ENCODE assay signal across 8 cellular contexts in genomic region chr3:113946831-113947230, GRCh38. TPM values are rescaled to one million over a fixed set of nuclear protein-coding genes. Genes with fewer than 3 reads are reported as not detected.
DNase-seq lines count a peak whose midpoint lies in the region; ATAC-seq and TF ChIP-seq lines count a peak whose summit lies in the region.

No MANE protein-coding gene starts in this region.

- peak overlapping the region; percentile 80 to 87 (median 84) for H3K4me3 Mint-ChIP-seq in CD4-positive, CD25-positive, alpha-beta regulatory T cell
- peak overlapping the region; percentile 77 to 81 for H3K4me3 Mint-ChIP-seq in effector memory CD8-positive, alpha-beta T cell
- H3K4me3 Mint-ChIP-seq in neural progenitor cell: peak overlapping the region; percentile 89

- peaks cover 36% of the 10 kb centered on the region for H3K27me3 Mint-ChIP-seq in CD4-positive, CD25-positive, alpha-beta regulatory T cell
- peaks cover 16 to 33% of the 10 kb centered on the region in 2 donors for H3K27me3 Mint-ChIP-seq in effector memory CD8-positive, alpha-beta T cell
- H3K27me3 Mint-ChIP-seq in neural progenitor cell (ENCODE audit: insufficient read depth, low read depth): peaks cover 17% of the 10 kb centered on the region

- no peak overlapping the region for H3K27ac ChIP-seq in CD4-positive, CD25-positive, alpha-beta regulatory T cell (ENCODE audit: insufficient read depth, low read length, poor library complexity, severe bottlenecking)
- H3K27ac ChIP-seq in neural progenitor cell: no peak overlapping the region

- H2AFZ ChIP-seq in neural progenitor cell (replicated peaks): peak overlapping the region; percentile 90

- no peaks in the 10 kb centered on the region for H3K36me3 Mint-ChIP-seq in CD4-positive, CD25-positive, alpha-beta regulatory T cell
- no peaks in the 10 kb centered on the region for H3K36me3 Mint-ChIP-seq in effector memory CD8-positive, alpha-beta T cell (ENCODE audit: insufficient read depth)
- H3K36me3 Mint-ChIP-seq in neural progenitor cell: no peaks in the 10 kb centered on the region

- no peaks in the 10 kb centered on the region for H4K20me1 ChIP-seq in neural progenitor cell (ENCODE audit: low read depth)

- no peaks in the 10 kb centered on the region for H3K36me3 ChIP-seq in CD4-positive, CD25-positive, alpha-beta regulatory T cell (ENCODE audit: control insufficient read depth, insufficient read depth, low read length)
- no peaks in the 10 kb centered on the region for H3K36me3 ChIP-seq in NT2/D1 (ENCODE audit: insufficient read depth, insufficient read length, low read length)
- no peaks in the 10 kb centered on the region for H3K36me3 ChIP-seq in neural progenitor cell

- no peak for TF ChIP-seq CTCF in neural progenitor cell (IDR thresholded peaks at IDR 0.05)
- TF ChIP-seq CTCF in omental fat pad (IDR thresholded peaks at IDR 0.05): no peak

- H3K9me3 Mint-ChIP-seq in CD4-positive, CD25-positive, alpha-beta regulatory T cell: peaks cover 0 to 3% (median 0%) of the 10 kb centered on the region in 7 donors
- H3K9me3 Mint-ChIP-seq in effector memory CD8-positive, alpha-beta T cell: no peaks in the 10 kb centered on the region
- no peaks in the 10 kb centered on the region for H3K9me3 Mint-ChIP-seq in neural progenitor cell

- peaks cover 14% of the 10 kb centered on the region for H3K4me1 ChIP-seq in CD4-positive, CD25-positive, alpha-beta regulatory T cell (ENCODE audit: control insufficient read depth, insufficient read depth, low read length, poor library complexity, severe bottlenecking)
- H3K4me1 ChIP-seq in NT2/D1 (ENCODE audit: insufficient read depth, insufficient read length) (no peaks in the 10 kb centered on the region), neural progenitor cell (peaks cover 13% of the 10 kb centered on the region)

- peak overlapping the region; percentile 99 for H3K4me2 ChIP-seq in neural progenitor cell

- H3K4me3 ChIP-seq in CD4-positive, CD25-positive, alpha-beta regulatory T cell (ENCODE audit: low read depth, low read length): peak overlapping the region; percentile 75
- H3K4me3 ChIP-seq in NT2/D1 (ENCODE audit: insufficient read length, low read depth): peak overlapping the region; percentile 85
- peak overlapping the region; percentile 65 for H3K4me3 ChIP-seq in neural progenitor cell

- H3K4me1 Mint-ChIP-seq in CD4-positive, CD25-positive, alpha-beta regulatory T cell: peaks cover 4 to 16% (median 8%) of the 10 kb centered on the region in 4 donors
- peaks cover 4 to 6% of the 10 kb centered on the region in 2 donors for H3K4me1 Mint-ChIP-seq in effector memory CD8-positive, alpha-beta T cell (ENCODE audit: low read depth in 2 of 2)
- peaks cover 8% of the 10 kb centered on the region for H3K4me1 Mint-ChIP-seq in neural progenitor cell

- H3K27me3 ChIP-seq in CD4-positive, CD25-positive, alpha-beta regulatory T cell (ENCODE audit: control insufficient read depth, insufficient read depth, low read length): peaks cover 17% of the 10 kb centered on the region
- H3K27me3 ChIP-seq in NT2/D1 (ENCODE audit: insufficient read depth, insufficient read length): peaks cover 35% of the 10 kb centered on the region
- peaks cover 57% of the 10 kb centered on the region for H3K27me3 ChIP-seq in neural progenitor cell

- no peaks in the 10 kb centered on the region for H3K9me3 ChIP-seq in CD4-positive, CD25-positive, alpha-beta regulatory T cell (ENCODE audit: control insufficient read depth in 2 of 2, low read length in 2 of 2)
- H3K9me3 ChIP-seq in NT2/D1 (ENCODE audit: insufficient read depth, low read length) (no peaks in the 10 kb centered on the region), neural progenitor cell (ENCODE audit: low read depth) (no peaks in the 10 kb centered on the region)

- no peak for DNase-seq in CD4-positive, CD25-positive, alpha-beta regulatory T cell
- DNase-seq in NT2/D1 (ENCODE audit: low read depth, low spot score) (no peak), neural progenitor cell (ENCODE audit: low spot score) (no peak), NCI-H524 treated with DMSO at 0.1 percent for 48 hours (lab: John Stamatoyannopoulos, UW) (no peak), omental fat pad (ENCODE audit: low spot score) (no peak), kidney glomerular epithelial cell (lab: John Stamatoyannopoulos, UW) (no peak)
- DNase-seq in effector memory CD8-positive, alpha-beta T cell: no peak

- H3F3A ChIP-seq in neural progenitor cell (ENCODE audit: low read depth): peaks cover 17% of the 10 kb centered on the region

- H3K9ac ChIP-seq in NT2/D1 (ENCODE audit: insufficient read length, low read depth) (peak overlapping the region; percentile 79), neural progenitor cell (no peak overlapping the region)

- H3K79me2 ChIP-seq in neural progenitor cell (ENCODE audit: low read depth): no peaks in the 10 kb centered on the region

- peak overlapping the region in 2 of 3 donors; percentile 43 to 59 for H3K27ac Mint-ChIP-seq in CD4-positive, CD25-positive, alpha-beta regulatory T cell
- peak overlapping the region; percentile 17 to 75 for H3K27ac Mint-ChIP-seq in effector memory CD8-positive, alpha-beta T cell
- no peak overlapping the region for H3K27ac Mint-ChIP-seq in neural progenitor cell

- ATAC-seq in CD4-positive, CD25-positive, alpha-beta regulatory T cell (ENCODE audit: low read depth in 2 of 2): no peak
- ATAC-seq in effector memory CD8-positive, alpha-beta T cell (replicated peaks): no peak
- no peak for ATAC-seq in omental fat pad (ENCODE audit: low FRiP score)
- no peak for ATAC-seq in HG03045 (IDR thresholded peaks at IDR 0.05; ENCODE audit: unreplicated experiment)

RNA-seq across cellular contexts. Expression of gene ZDHHC23, which starts 1.0 kb away (rescaled TPM):
- 7.4 TPM for total RNA-seq in CD4-positive, CD25-positive, alpha-beta regulatory T cell
- polyA plus RNA-seq in CD4-positive, CD25-positive, alpha-beta regulatory T cell: 1 to 10 TPM in 1 of 4 donors, under 1 TPM in 3; 0.49 to 2.1 (median 0.63) TPM
- total RNA-seq in neural progenitor cell (ENCODE audit: low replicate concordance) (1.7 and 2.4 TPM in 2 replicates), omental fat pad (1 to 10 TPM; 3.2 to 5.5 (median 4.8) TPM)
